ENCODE assay signal across 9 cellular contexts in genomic region chr14:93116676-93117200, GRCh38. TPM values are rescaled to one million over a fixed set of nuclear protein-coding genes. Genes with fewer than 3 reads are reported as not detected.
DNase-seq lines count a peak whose midpoint lies in the region; ATAC-seq, FAIRE-seq and TF ChIP-seq lines count a peak whose summit lies in the region.
"Had no signal": no experiment of that assay in that cellular context is flagged by ENCODE, and none has a peak within 500 bp of the region (broad histone marks: within the 10 kb centered on the region; RNA-seq: fewer than 3 reads in every experiment).

No MANE protein-coding gene starts in this region.

- H3K36me3 ChIP-seq in ACC112 (ENCODE audit: insufficient read depth, low read length): no peaks in the 10 kb centered on the region
- H3K36me3 ChIP-seq in naive thymus-derived CD4-positive, alpha-beta T cell (ENCODE audit: control insufficient read depth in 2 of 3, insufficient read depth in 3 of 3, low read length in 3 of 3): peaks cover 0 to 4% (median 0%) of the 10 kb centered on the region in 3 experiments

- in situ Hi-C loops in GM13976 (cut with MboI; ENCODE audit: low sequenced_read_pairs, unreplicated experiment): no loop called here

- no peaks in the 10 kb centered on the region for H3K9me3 Mint-ChIP-seq in IgD-negative memory B cell
- no peaks in the 10 kb centered on the region for H3K9me3 Mint-ChIP-seq in naive thymus-derived CD4-positive, alpha-beta T cell

- H2AFZ ChIP-seq in ACC112 (ENCODE audit: low read length, unreplicated experiment): peak overlapping the region; percentile 94

- CTCF ChIA-PET in naive thymus-derived CD4-positive, alpha-beta T cell (lab: Charles Lee): interaction anchor here (0.7 to 1.3 kb wide), 4 partner anchors 9 to 400 kb away, joined by 3 to 6 read pairs (median 4); no protein-coding TSS in a partner anchor

- H3K27me3 ChIP-seq in ACC112 (ENCODE audit: insufficient read depth, low read length): no peaks in the 10 kb centered on the region
- H3K27me3 ChIP-seq in naive thymus-derived CD4-positive, alpha-beta T cell (ENCODE audit: control insufficient read depth in 2 of 2, insufficient read depth in 2 of 2, low read length in 2 of 2): no peaks in the 10 kb centered on the region

- intact Hi-C loops in naive thymus-derived CD4-positive, alpha-beta T cell (cut with micrococcal nuclease): loop anchor here (1.0 to 5.0 kb wide), 4 partner anchors 69 to 554 kb away; partner anchors contain the start of genes GOLGA5 (in 1 of the 2) and LYSET (in 1 of the 2)

- H3K9me3 ChIP-seq in naive thymus-derived CD4-positive, alpha-beta T cell (ENCODE audit: control insufficient read depth in 2 of 3, low read length in 3 of 3): no peaks in the 10 kb centered on the region

- H3K4me3 Mint-ChIP-seq in IgD-negative memory B cell: peak overlapping the region; percentile 79 to 89 (median 81)
- peak overlapping the region; percentile 59 to 87 (median 76) for H3K4me3 Mint-ChIP-seq in naive thymus-derived CD4-positive, alpha-beta T cell

- no peak for ATAC-seq in naive thymus-derived CD4-positive, alpha-beta T cell
- ATAC-seq in HG02798 (IDR thresholded peaks at IDR 0.05; ENCODE audit: poor library complexity, unreplicated experiment): no peak

- peaks cover 36% of the 10 kb centered on the region for H3K4me1 ChIP-seq in ACC112 (ENCODE audit: control insufficient read depth, insufficient read depth, low read length, unreplicated experiment)
- peaks cover 17 to 22% of the 10 kb centered on the region in 2 donors for H3K4me1 ChIP-seq in naive thymus-derived CD4-positive, alpha-beta T cell (ENCODE audit: control insufficient read depth in 2 of 2, insufficient read depth in 2 of 2, low read length in 2 of 2)

- H3K27ac Mint-ChIP-seq in IgD-negative memory B cell: peak overlapping the region; percentile 59 to 92 (median 70)
- peak overlapping the region in 7 of 9 donors; percentile 29 to 84 (median 68) for H3K27ac Mint-ChIP-seq in naive thymus-derived CD4-positive, alpha-beta T cell

- H3K36me3 Mint-ChIP-seq in IgD-negative memory B cell: no peaks in the 10 kb centered on the region
- peaks cover 0 to 1% (median 0%) of the 10 kb centered on the region in 5 donors for H3K36me3 Mint-ChIP-seq in naive thymus-derived CD4-positive, alpha-beta T cell

- POLR2A ChIA-PET in naive thymus-derived CD4-positive, alpha-beta T cell (lab: Charles Lee): no interaction called here

- H3K4me1 Mint-ChIP-seq in IgD-negative memory B cell: peaks cover 19 to 25% (median 21%) of the 10 kb centered on the region in 3 donors
- H3K4me1 Mint-ChIP-seq in naive thymus-derived CD4-positive, alpha-beta T cell: peaks cover 20 to 34% (median 24%) of the 10 kb centered on the region in 7 donors

- peak overlapping the region; percentile 93 for H3K4me3 ChIP-seq in ACC112 (ENCODE audit: low read depth, low read length)
- H3K4me3 ChIP-seq in naive thymus-derived CD4-positive, alpha-beta T cell (ENCODE audit: low read length): peak overlapping the region; percentile 70

- peaks cover 7% of the 10 kb centered on the region for H3K79me2 ChIP-seq in ACC112 (ENCODE audit: control insufficient read depth, insufficient read depth, low read length, unreplicated experiment)

- FAIRE-seq in frontal cortex (lab: Jason Lieb, UNC): no peak

- no peak for TF ChIP-seq CTCF in GM13976 (IDR thresholded peaks at IDR 0.05; ENCODE audit: borderline replicate concordance, control extremely low read depth, extremely low read depth, insufficient read depth, missing control alignments)

- no peaks in the 10 kb centered on the region for H3K27me3 Mint-ChIP-seq in IgD-negative memory B cell
- H3K27me3 Mint-ChIP-seq in naive thymus-derived CD4-positive, alpha-beta T cell: no peaks in the 10 kb centered on the region

- H3K27ac ChIP-seq in ACC112 (ENCODE audit: low read depth, low read length): 0 out of 2 replicates have a peak overlapping the region, but pooled peaks have one; percentile 49
- peak overlapping the region; percentile 93 for H3K27ac ChIP-seq in caudate nucleus (ENCODE audit: low read depth, low read length)
- H3K27ac ChIP-seq in naive thymus-derived CD4-positive, alpha-beta T cell (ENCODE audit: low read depth, low read length): peak overlapping the region; percentile 73

- DNase-seq in caudate nucleus (lab: John Stamatoyannopoulos, UW): no peak
- no peak for DNase-seq in naive thymus-derived CD4-positive, alpha-beta T cell
- DNase-seq in activated gamma-delta T cell treated with Interleukin-2 at 50 U/mL for 16 hours: no peak
- no peak for DNase-seq in frontal cortex (ENCODE audit: low spot score in 2 of 2)
- DNase-seq in GM13976 (ENCODE audit: low spot score): no peak
- DNase-seq: KG1 had no signal

RNA-seq across cellular contexts. Expression of gene ITPK1, which starts 1.0 kb away (rescaled TPM):
- 43.1 TPM for polyA plus RNA-seq in IgD-negative memory B cell
- total RNA-seq in naive thymus-derived CD4-positive, alpha-beta T cell: 10 to 100 TPM; 19.6 to 71.8 (median 27.4) TPM
- 10 to 100 TPM; 10.2 to 16.8 TPM for polyA plus RNA-seq in naive thymus-derived CD4-positive, alpha-beta T cell
- 25.3 TPM for total RNA-seq in frontal cortex
